Comparison of ENCODE assay signal across 18 cellular contexts in genomic region chr1:25683731-25684130, GRCh38.
DNase-seq lines count a peak whose midpoint lies in the region; ATAC-seq and TF ChIP-seq lines count a peak whose summit lies in the region.
"Had no signal": no experiment of that assay in that cellular context is flagged by ENCODE, and none has a peak within 500 bp of the region (broad histone marks: within the 10 kb centered on the region; RNA-seq: fewer than 3 reads in every experiment).

No MANE protein-coding gene starts in this region.

- CTCF ChIA-PET in CD4-positive, alpha-beta T cell (lab: Charles Lee), result interaction anchor here (0.7 kb wide), 1 partner anchor 38 kb away, joined by 3 read pairs; no protein-coding TSS in a partner anchor

- TF ChIP-seq CTCF in CD4-positive, alpha-beta T cell (IDR thresholded peaks at IDR 0.05), result no peak
- no peak for TF ChIP-seq CTCF in brain (conservative IDR thresholded peaks at IDR 0.05)

- no peak for DNase-seq in CD4-positive, alpha-beta T cell
- DNase-seq in HT1080 (ENCODE audit: low read depth) (peak; percentile 39), CD1c-positive myeloid dendritic cell (ENCODE audit: extremely low spot score) (no peak), pons (ENCODE audit: low spot score) (no peak)
- DNase-seq in naive thymus-derived CD8-positive, alpha-beta T cell, result no peak
- no peak for DNase-seq in NK-92 treated with Interleukin-12 subunit alpha and Interleukin-12 subunit beta, amount 100 ng/mL, for 24 hours (lab: John Stamatoyannopoulos, UW)
- DNase-seq: activated CD8-positive, alpha-beta memory T cell treated with anti-CD3 and anti-CD28 coated beads, Interleukin-2, amount 50 U/mL, for 4 hours; activated naive CD8-positive, alpha-beta T cell treated with anti-CD3 and anti-CD28 coated beads, Interleukin-2, amount 50 U/mL, for 24 hours; dermis blood vessel endothelial cell; DMS53; heart right ventricle; left ventricle myocardium inferior; NCI-H1048; NCI-H1930; nephron progenitor cell; T1000 had no signal

- no peak for ATAC-seq in CD4-positive, alpha-beta T cell (ENCODE audit: poor library complexity)
- ATAC-seq in naive thymus-derived CD8-positive, alpha-beta T cell, result no peak
- ATAC-seq: activated naive CD8-positive, alpha-beta T cell treated with anti-CD3 and anti-CD28 coated beads, Interleukin-2, amount 50 U/mL, for 24 hours; WTC11 had no signal

- intact Hi-C loops in CD4-positive, alpha-beta T cell (cut with DNase I, micrococcal nuclease), result no loop called here

- H3K36me3 Mint-ChIP-seq in CD4-positive, alpha-beta T cell (ENCODE audit: low read depth), result peaks cover 71% of the 10 kb centered on the region
- H3K36me3 Mint-ChIP-seq in brain, result no peaks in the 10 kb centered on the region
- H3K36me3 Mint-ChIP-seq in naive thymus-derived CD8-positive, alpha-beta T cell, result peaks cover 0 to 44% (median 3%) of the 10 kb centered on the region in 3 donors
- H3K36me3 Mint-ChIP-seq: WTC11 had no signal

- H3K27me3 Mint-ChIP-seq in CD4-positive, alpha-beta T cell, result no peaks in the 10 kb centered on the region
- no peaks in the 10 kb centered on the region for H3K27me3 Mint-ChIP-seq in brain
- H3K27me3 Mint-ChIP-seq in naive thymus-derived CD8-positive, alpha-beta T cell, result no peaks in the 10 kb centered on the region

- POLR2A ChIA-PET in CD4-positive, alpha-beta T cell (lab: Charles Lee), result interaction anchor here (0.6 to 0.7 kb wide), 2 partner anchors 65 to 950 kb away, joined by 3 to 4 read pairs; no protein-coding TSS in a partner anchor
- POLR2A ChIA-PET in naive thymus-derived CD8-positive, alpha-beta T cell (lab: Charles Lee), result interaction anchor here (0.9 to 1.3 kb wide), 2 partner anchors 8 to 41 kb away, joined by 3 to 4 read pairs; no protein-coding TSS in a partner anchor

- no peaks in the 10 kb centered on the region for H3K27me3 ChIP-seq in CD4-positive, alpha-beta T cell (ENCODE audit: control insufficient read depth, insufficient read depth, low read length)
- H3K27me3 ChIP-seq: heart right ventricle had no signal

- H3K27ac Mint-ChIP-seq in CD4-positive, alpha-beta T cell, result peak overlapping the region; percentile 85
- H3K27ac Mint-ChIP-seq in brain, result peak overlapping the region in 3 of 5 experiments; percentile 33 to 64 (median 51)
- H3K27ac Mint-ChIP-seq in naive thymus-derived CD8-positive, alpha-beta T cell, result peak overlapping the region in 7 of 10 donors; percentile 21 to 78 (median 53)
- H3K27ac Mint-ChIP-seq: activated naive CD8-positive, alpha-beta T cell treated with anti-CD3 and anti-CD28 coated beads, Interleukin-2, amount 50 U/mL, for 24 hours; nephron progenitor cell; WTC11 had no signal

- H3K27ac ChIP-seq in CD4-positive, alpha-beta T cell (ENCODE audit: low read depth, low read length), result no peak overlapping the region
- H3K27ac ChIP-seq: left ventricle myocardium inferior had no signal

- no peaks in the 10 kb centered on the region for H3K9me3 ChIP-seq in CD4-positive, alpha-beta T cell (ENCODE audit: control insufficient read depth, low read length)
- H3K9me3 ChIP-seq: heart right ventricle, left ventricle myocardium inferior had no signal

- peaks cover 87% of the 10 kb centered on the region for H3K4me1 Mint-ChIP-seq in CD4-positive, alpha-beta T cell (ENCODE audit: low read depth)
- peaks cover 41% of the 10 kb centered on the region for H3K4me1 Mint-ChIP-seq in brain
- peaks cover 26 to 70% (median 52%) of the 10 kb centered on the region in 4 donors for H3K4me1 Mint-ChIP-seq in naive thymus-derived CD8-positive, alpha-beta T cell
- H3K4me1 Mint-ChIP-seq: nephron progenitor cell, WTC11 had no signal

- H3K9me3 Mint-ChIP-seq in CD4-positive, alpha-beta T cell, result no peaks in the 10 kb centered on the region
- H3K9me3 Mint-ChIP-seq in brain, result no peaks in the 10 kb centered on the region
- no peaks in the 10 kb centered on the region for H3K9me3 Mint-ChIP-seq in naive thymus-derived CD8-positive, alpha-beta T cell
- H3K9me3 Mint-ChIP-seq: activated naive CD8-positive, alpha-beta T cell treated with anti-CD3 and anti-CD28 coated beads, Interleukin-2, amount 50 U/mL, for 24 hours; nephron progenitor cell; WTC11 had no signal

- no peak overlapping the region for H3K4me3 Mint-ChIP-seq in CD4-positive, alpha-beta T cell
- H3K4me3 Mint-ChIP-seq in brain, result no peak overlapping the region
- no peak overlapping the region for H3K4me3 Mint-ChIP-seq in naive thymus-derived CD8-positive, alpha-beta T cell
- H3K4me3 Mint-ChIP-seq: activated naive CD8-positive, alpha-beta T cell treated with anti-CD3 and anti-CD28 coated beads, Interleukin-2, amount 50 U/mL, for 24 hours; nephron progenitor cell; WTC11 had no signal
